In genomic region chr20:43457640-43458421, GRCh38 we compare ENCODE assay signal across 1 cellular context.
TF ChIP-seq lines count a peak whose summit lies in the region.

Gene SRSF6, plus strand, starts transcription at chr20:43457896. Its CDS starts 138 bp downstream, at chr20:43458034.

TF ChIP-seq in GM12878, 131 proteins besides CTCF, POLR2A, EP300 and RAD21 (continued from another document and continues in another):
- TF ChIP-seq STAT1 (conservative IDR thresholded peaks at IDR 0.05) (no peak), ZZZ3 (IDR thresholded peaks at IDR 0.05; ENCODE audit: control insufficient read depth, insufficient read length, low read depth) (no peak), NRF1 (conservative IDR thresholded peaks at IDR 0.05; ENCODE audit: low read depth, low read length) (peak; percentile 25; the same call in 1 of the 2 replicates), REST (IDR thresholded peaks at IDR 0.05; ENCODE audit: low read depth, low read length) (no peak), MLLT1 (IDR thresholded peaks at IDR 0.05) (0 out of 2 replicates have a peak, but pooled peaks have one; percentile 40), MYB (IDR thresholded peaks at IDR 0.05; ENCODE audit: borderline replicate concordance, low read depth, low read length) (0 out of 2 replicates have a peak, but pooled peaks have one; percentile 11), CBX5 (IDR thresholded peaks at IDR 0.05; ENCODE audit: low read depth) (no peak), PRDM15 (CRISPR knock-in tag; IDR thresholded peaks at IDR 0.05) (0 out of 2 replicates have a peak, but pooled peaks have one; percentile 37), BCL3 (IDR thresholded peaks at IDR 0.05; ENCODE audit: borderline replicate concordance, insufficient read depth, low read depth, low read length, poor library complexity, severe bottlenecking) (no peak), E2F8 (IDR thresholded peaks at IDR 0.05; ENCODE audit: low read depth, partially characterized antibody) (no peak), POU2F2 (IDR thresholded peaks at IDR 0.05; ENCODE audit: borderline replicate concordance, low read depth, low read length) (peak; percentile 95), PKNOX1 (IDR thresholded peaks at IDR 0.05) (peak; percentile 81), CHD2 (IDR thresholded peaks at IDR 0.05; ENCODE audit: borderline replicate concordance, low read depth, low read length) (peak; percentile 7; the same call in 1 of the 2 replicates), PBX3 (IDR thresholded peaks at IDR 0.05; ENCODE audit: insufficient replicate concordance, low read depth, low read length) (no peak), EGR1 (IDR thresholded peaks at IDR 0.05; ENCODE audit: borderline replicate concordance in 1 of 2, low read depth in 2 of 2, low read length in 2 of 2) (peak; percentile 32 to 84; a peak in 1 of 3 replicates), SMC3 (IDR thresholded peaks at IDR 0.05; ENCODE audit: borderline replicate concordance, low read length) (0 out of 2 replicates have a peak, but pooled peaks have one; percentile 5), ZNF207 (IDR thresholded peaks at IDR 0.05; ENCODE audit: borderline replicate concordance) (peak; percentile 98), HCFC1 (IDR thresholded peaks at IDR 0.05; ENCODE audit: low read length) (peak; percentile 56), CBFB (IDR thresholded peaks at IDR 0.05; ENCODE audit: low read depth) (peak; percentile 92), JUNB (IDR thresholded peaks at IDR 0.05) (no peak), SREBF2 (IDR thresholded peaks at IDR 0.05; ENCODE audit: low read length) (no peak), EED (IDR thresholded peaks at IDR 0.05; ENCODE audit: low read depth) (no peak), SUPT20H (IDR thresholded peaks at IDR 0.05; ENCODE audit: borderline replicate concordance, control insufficient read depth, low read depth, low read length) (no peak), RB1 (IDR thresholded peaks at IDR 0.05; ENCODE audit: borderline replicate concordance) (peak; percentile 89; the same call in 1 of the 2 replicates), HSF1 (IDR thresholded peaks at IDR 0.05; ENCODE audit: low read depth, low read length) (no peak), CEBPZ (IDR thresholded peaks at IDR 0.05; ENCODE audit: low read depth, low read length) (no peak), NR2C1 (IDR thresholded peaks at IDR 0.05) (peak; percentile 37; the same call in 1 of the 2 replicates), NFIC (IDR thresholded peaks at IDR 0.05; ENCODE audit: low read depth, low read length) (no peak; the same call in 1 of the 2 replicates), BMI1 (IDR thresholded peaks at IDR 0.05; ENCODE audit: borderline replicate concordance) (no peak), RFX5 (IDR thresholded peaks at IDR 0.05; ENCODE audit: low read depth, low read length) (peak; percentile 56), IKZF2 (IDR thresholded peaks at IDR 0.05) (no peak; a peak in 1 of 4 replicates)
